In the genomic region with DNA sequence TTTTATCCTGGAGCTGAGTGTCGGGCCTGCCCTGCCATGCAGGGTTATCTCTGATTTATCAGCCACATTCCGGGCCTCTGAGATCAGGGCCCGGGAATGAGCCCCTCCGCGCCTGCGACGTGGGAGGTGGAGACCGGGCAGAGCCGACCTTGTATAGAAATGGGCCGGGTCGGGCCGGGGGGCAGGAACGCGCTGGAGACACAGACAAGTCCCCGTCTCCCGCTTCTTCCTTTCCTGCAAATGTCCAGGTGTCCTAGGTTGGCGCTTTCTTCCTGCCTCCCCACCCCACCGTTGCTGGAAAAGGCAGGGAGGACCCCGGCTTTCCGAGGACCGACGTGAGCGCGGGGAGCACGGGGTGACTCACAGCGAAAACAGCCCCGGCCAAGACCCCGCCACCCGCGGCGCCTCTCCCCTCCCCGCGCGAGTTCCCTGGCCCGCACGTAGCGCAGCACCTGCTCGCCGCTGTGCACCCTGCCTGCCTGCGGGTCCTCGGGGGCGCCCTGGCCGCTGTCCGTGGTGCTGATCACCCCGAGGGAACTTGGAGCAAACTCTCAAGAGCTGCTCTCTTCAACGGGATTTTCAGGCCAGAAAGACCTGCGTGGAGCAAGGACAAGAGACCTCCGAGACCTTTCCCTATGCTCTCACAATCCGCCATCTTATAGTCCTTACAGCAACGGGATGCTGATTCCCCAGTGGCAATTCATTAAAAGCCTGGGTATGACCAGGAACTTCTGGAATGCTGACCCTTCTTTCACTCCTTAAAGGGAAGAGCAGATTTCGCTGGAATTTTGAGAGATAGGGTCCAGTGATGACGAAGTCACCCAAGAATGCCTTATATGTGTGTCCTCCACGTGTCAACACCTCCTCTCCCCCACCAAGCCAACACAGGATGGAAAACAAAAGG, we compare ENCODE assay signal across 8 cellular contexts. TPM values are rescaled to one million over a fixed set of nuclear protein-coding genes. Genes with fewer than 3 reads are reported as not detected.
DNase-seq lines count a peak whose midpoint lies in the region; ATAC-seq, FAIRE-seq and TF ChIP-seq lines count a peak whose summit lies in the region.

No MANE protein-coding gene starts in this region.

- no peaks in the 10 kb centered on the region for H3K9me3 ChIP-seq in hepatocyte (ENCODE audit: low read depth)

- no peak for ATAC-seq in HG03025 (IDR thresholded peaks at IDR 0.05; ENCODE audit: low FRiP score, unreplicated experiment)

- no peak for TF ChIP-seq POLR2A in H54 (IDR thresholded peaks at IDR 0.05; ENCODE audit: low read depth, low read length)

- DNase-seq in H54 (ENCODE audit: insufficient read length, low spot score) (peak; percentile 36), SK-MEL-5 (ENCODE audit: low read depth, low spot score) (peak; percentile 24), hepatocyte (ENCODE audit: low spot score) (peak; percentile 90), NCI-H2107 (lab: John Stamatoyannopoulos, UW) (no peak), NCI-H510A (lab: John Stamatoyannopoulos, UW) (no peak)
- DNase-seq in activated naive CD4-positive, alpha-beta T cell treated with Interleukin-2 at 50 U/mL for 16 hours = peak; percentile 68
- peak; percentile 16 to 44 for DNase-seq in stimulated activated CD4-positive, alpha-beta T cell treated with anti-CD3 and anti-CD28 coated beads, Interleukin-1b, Interleukin-23, amount 100 ng/mL, for 1 hour (ENCODE audit: low read depth in 2 of 2)

- no peak overlapping the region for H3K27ac ChIP-seq in hepatocyte

- WGBS in hepatocyte (ENCODE audit: low lambda C conversion rate, missing lambda C conversion rate) = 5% methylated on average over 38 of the region's 53 CpGs

- H4K20me1 ChIP-seq in hepatocyte (ENCODE audit: insufficient read depth, poor library complexity, severe bottlenecking) = no peaks in the 10 kb centered on the region

- no peaks in the 10 kb centered on the region for H3K79me2 ChIP-seq in hepatocyte

- in situ Hi-C loops in SK-MEL-5 (cut with HindIII; ENCODE audit: low pct_unique_long_range_greater_than_20kb, low sequenced_read_pairs) = no loop called here

- no peak for TF ChIP-seq CTCF in hepatocyte (IDR thresholded peaks at IDR 0.05; ENCODE audit: poor library complexity)

- no peaks in the 10 kb centered on the region for H3K4me1 ChIP-seq in hepatocyte (ENCODE audit: insufficient read depth)

- no peak for FAIRE-seq in H54 (lab: Jason Lieb, UNC)

- H3K36me3 ChIP-seq in hepatocyte (replicated peaks; ENCODE audit: insufficient read depth, low read depth) = no peaks in the 10 kb centered on the region

- H3K4me2 ChIP-seq in hepatocyte = peak overlapping the region; percentile 85

- peaks cover 34% of the 10 kb centered on the region for H3K27me3 ChIP-seq in hepatocyte

- H3K4me3 ChIP-seq in hepatocyte = no peak overlapping the region

- H2AFZ ChIP-seq in hepatocyte = no peak overlapping the region

- no peaks in the 10 kb centered on the region for H3K9me2 ChIP-seq in hepatocyte (replicated peaks; ENCODE audit: insufficient read depth)

RNA-seq across cellular contexts. Expression of a gene that starts 0.5 kb away (rescaled TPM):
- not detected in 2 replicates for total RNA-seq in SK-MEL-5 (2014; rRNA removed; shearing (Covaris generic))
- polyA plus RNA-seq in SK-MEL-5 (2015; cell fraction: cytosol; rRNA removed) = not detected in 2 replicates
- polyA plus RNA-seq in SK-MEL-5 (2015; cell fraction: nucleus; rRNA removed) = not detected in 2 replicates
- total RNA-seq in hepatocyte = 1.6 and 3.9 TPM in 2 replicates
- 4.3 and 6.7 TPM in 2 replicates for polyA plus RNA-seq in hepatocyte

RNA-seq across cellular contexts. Expression of a gene that starts 11.6 kb away (rescaled TPM):
- total RNA-seq in SK-MEL-5 (2014; rRNA removed; shearing (Covaris generic)) = not detected in 2 replicates
- polyA plus RNA-seq in SK-MEL-5 (2015; cell fraction: cytosol; rRNA removed) = not detected in 2 replicates
- polyA plus RNA-seq in SK-MEL-5 (2015; cell fraction: nucleus; rRNA removed) = not detected in 2 replicates
- not detected in 2 replicates for total RNA-seq in hepatocyte
- polyA plus RNA-seq in hepatocyte = 0.22 and 1.1 TPM in 2 replicates

RNA-seq across cellular contexts. Expression of a gene that starts 53.2 kb away (rescaled TPM):
- 6.2 and 7.9 TPM in 2 replicates for total RNA-seq in SK-MEL-5 (2014; rRNA removed; shearing (Covaris generic))
- polyA plus RNA-seq in SK-MEL-5 (2015; cell fraction: cytosol; rRNA removed) = 11.3 and 12.0 TPM in 2 replicates
- 67.9 and 117 TPM in 2 replicates for polyA plus RNA-seq in SK-MEL-5 (2015; cell fraction: nucleus; rRNA removed)
- total RNA-seq in hepatocyte = 14.1 and 15.3 TPM in 2 replicates
- polyA plus RNA-seq in hepatocyte = 23.6 and 34.2 TPM in 2 replicates

RNA-seq across cellular contexts. Expression of a gene that starts 53.5 kb away (rescaled TPM):
- total RNA-seq in SK-MEL-5 (2014; rRNA removed; shearing (Covaris generic)) = 15.2 and 19.2 TPM in 2 replicates
- polyA plus RNA-seq in SK-MEL-5 (2015; cell fraction: cytosol; rRNA removed) = 15.5 and 20.7 TPM in 2 replicates
- 20.5 and 20.9 TPM in 2 replicates for polyA plus RNA-seq in SK-MEL-5 (2015; cell fraction: nucleus; rRNA removed)
- total RNA-seq in hepatocyte = 29.3 and 31.0 TPM in 2 replicates
- 17.6 and 25.7 TPM in 2 replicates for polyA plus RNA-seq in hepatocyte

Comparison
In these comparisons a context has a peak if more than half of its experiments do, and no peak if none do; other contexts are left out.
1. DNase-seq: peak in H54 (single experiment), SK-MEL-5 (single experiment), activated naive CD4-positive, alpha-beta T cell treated with Interleukin-2 at 50 U/mL for 16 hours (single experiment), hepatocyte (single experiment) and stimulated activated CD4-positive, alpha-beta T cell treated with anti-CD3 and anti-CD28 coated beads, Interleukin-1b, Interleukin-23, amount 100 ng/mL, for 1 hour (2 of 2); none in NCI-H2107 (single experiment) and NCI-H510A (single experiment).